14 cellular contexts compared by ENCODE assay signal in the genomic region with DNA sequence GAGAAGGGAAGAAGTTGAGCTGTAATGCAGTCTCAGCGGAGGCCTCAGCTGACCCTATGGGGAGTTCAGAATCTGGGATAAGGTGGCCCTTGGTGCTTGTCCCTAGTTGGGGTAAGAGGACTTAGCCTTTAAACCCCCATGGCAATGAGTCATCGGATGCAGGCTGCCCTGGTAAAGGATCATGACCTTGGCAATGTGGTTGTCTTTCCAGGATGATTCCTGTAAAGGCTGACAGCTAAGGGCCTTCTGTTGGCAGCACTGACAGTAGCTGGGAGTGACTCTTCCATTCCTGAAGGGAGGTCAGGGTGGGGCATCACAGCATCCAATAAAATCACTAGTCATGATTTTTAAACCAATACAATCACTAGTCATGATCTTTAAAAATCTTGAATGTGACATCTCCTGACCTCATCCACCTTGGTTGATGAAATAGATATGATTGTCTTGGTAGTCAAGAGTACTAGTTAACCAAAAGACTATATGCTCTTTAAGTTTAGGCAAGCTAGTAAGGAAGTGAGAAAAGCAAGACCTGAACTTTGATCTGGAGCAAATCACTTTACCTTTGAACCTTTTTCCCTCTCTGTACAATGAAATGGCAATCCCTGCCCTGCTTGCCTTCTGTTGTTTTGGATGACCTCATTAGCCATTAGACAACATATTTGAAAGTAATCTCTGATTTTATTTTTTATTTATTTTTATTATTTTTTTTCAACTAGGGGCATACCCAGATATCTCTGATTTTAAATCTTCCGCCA.
DNase-seq lines count a peak whose midpoint lies in the region; ATAC-seq, FAIRE-seq and TF ChIP-seq lines count a peak whose summit lies in the region.
"Had no signal": no experiment of that assay in that cellular context is flagged by ENCODE, and none has a peak within 500 bp of the region (broad histone marks: within the 10 kb centered on the region; RNA-seq: fewer than 3 reads in every experiment).

No MANE protein-coding gene starts in this region.

- H3K9me3 ChIP-seq in colonic mucosa (no peaks in the 10 kb centered on the region), HepG2 (ENCODE audit: low read length) (no peaks in the 10 kb centered on the region), neuronal stem cell (replicated peaks in 1 of 2; ENCODE audit: control insufficient read depth in 2 of 2, insufficient read depth in 1 of 2, low read depth in 1 of 2, low read length in 2 of 2) (no peaks in the 10 kb centered on the region)

- no peak overlapping the region for H2BK120ac ChIP-seq in neuronal stem cell (ENCODE audit: low read depth, low read length)

- H2AFZ ChIP-seq in HepG2 (ENCODE audit: low read length) (no peak overlapping the region), neuronal stem cell (ENCODE audit: low read length) (no peak overlapping the region)

- CTCF ChIA-PET in HepG2 (lab: Yijun Ruan, JAX; ENCODE audit: low intra/inter-chr PET ratio, low total read pairs) = no interaction called here

- no peaks in the 10 kb centered on the region for H3K79me1 ChIP-seq in neuronal stem cell (ENCODE audit: low read depth, low read length)

- H3K4ac ChIP-seq in neuronal stem cell (ENCODE audit: low read length) = no peak overlapping the region

- no peak overlapping the region for H2BK12ac ChIP-seq in neuronal stem cell (ENCODE audit: low read length)

- ATAC-seq in HepG2 (no peak; the same call in 2 of the 3 replicates), GM18873 (IDR thresholded peaks at IDR 0.05; ENCODE audit: low FRiP score, unreplicated experiment) (no peak)
- ATAC-seq: HCT116 had no signal

- no peak overlapping the region for H3K18ac ChIP-seq in neuronal stem cell (ENCODE audit: low read length)

- H3K23ac ChIP-seq in neuronal stem cell (ENCODE audit: low read depth, low read length, poor library complexity) = no peak overlapping the region

- TF ChIP-seq EP300 in HepG2 (IDR thresholded peaks at IDR 0.05; ENCODE audit: low read depth in 2 of 2, low read length in 2 of 2) = no peak
- TF ChIP-seq EP300 in HepG2 (CRISPR knock-in tag; IDR thresholded peaks at IDR 0.05; ENCODE audit: borderline replicate concordance) = no peak

- DNase-seq in RPMI7951 (ENCODE audit: low read depth) = peak; percentile 4
- DNase-seq in colonic mucosa = peak; percentile 20
- peak; percentile 9 for DNase-seq in HepG2 (ENCODE audit: low spot score)
- no peak for DNase-seq in neuronal stem cell (ENCODE audit: low spot score)
- no peak for DNase-seq in NCI-H446 (lab: John Stamatoyannopoulos, UW)
- no peak for DNase-seq in RKO (ENCODE audit: low spot score)
- DNase-seq in H4 (ENCODE audit: low spot score) = no peak
- DNase-seq: C1 segment of cervical spinal cord; CD4-positive, alpha-beta T cell; GF-D8 had no signal

- H3K27ac ChIP-seq in colonic mucosa (no peak overlapping the region), HepG2 (ENCODE audit: extremely low read length, insufficient read depth, low read length) (no peak overlapping the region), neuronal stem cell (replicated peaks; ENCODE audit: low read length) (no peak overlapping the region)

- no peak overlapping the region for H3K4me3 ChIP-seq in colonic mucosa
- no peak overlapping the region for H3K4me3 ChIP-seq in HepG2 (replicated peaks in 1 of 3; ENCODE audit: insufficient read depth in 1 of 3, low read depth in 2 of 3, low read length in 3 of 3)
- no peak overlapping the region for H3K4me3 ChIP-seq in neuronal stem cell (ENCODE audit: low read length in 2 of 2)

- H3K4me2 ChIP-seq in HepG2 (ENCODE audit: low read depth, low read length) (no peak overlapping the region), neuronal stem cell (ENCODE audit: insufficient read depth, low read length, poor library complexity, severe bottlenecking) (no peak overlapping the region)

- no peak for TF ChIP-seq POLR2A in HepG2 (IDR thresholded peaks at IDR 0.05; ENCODE audit: insufficient read depth in 1 of 2, low read depth in 2 of 2, low read length in 2 of 2)

- H3K36me3 ChIP-seq in colonic mucosa (no peaks in the 10 kb centered on the region), HepG2 (replicated peaks in 1 of 2; ENCODE audit: control insufficient read depth in 1 of 2, insufficient read depth in 2 of 2, low read length in 2 of 2) (no peaks in the 10 kb centered on the region), neuronal stem cell (replicated peaks in 1 of 2; ENCODE audit: control insufficient read depth in 2 of 2, insufficient read depth in 2 of 2, low read length in 2 of 2) (no peaks in the 10 kb centered on the region)

- H4K91ac ChIP-seq in neuronal stem cell (ENCODE audit: low read depth, low read length, poor library complexity) = no peak overlapping the region

- POLR2A ChIA-PET in HepG2 (lab: Yijun Ruan, JAX) = no interaction called here

- no peaks in the 10 kb centered on the region for H3K27me3 ChIP-seq in colonic mucosa
- no peaks in the 10 kb centered on the region for H3K27me3 ChIP-seq in HepG2 (ENCODE audit: control insufficient read depth in 1 of 2, insufficient read depth in 2 of 2, low read length in 2 of 2)
- peaks cover 0 to 6% (median 2%) of the 10 kb centered on the region in 3 experiments for H3K27me3 ChIP-seq in neuronal stem cell (ENCODE audit: control insufficient read depth in 3 of 3, insufficient read depth in 3 of 3, low read depth in 1 of 3, low read length in 3 of 3)

- no TSS peak for BruUV-seq in HepG2 (replicated peaks; lab: Mats Ljungman, UMichigan)

- H4K20me1 ChIP-seq in HepG2 (ENCODE audit: insufficient read depth, low read length) = no peaks in the 10 kb centered on the region

- H2AK5ac ChIP-seq in neuronal stem cell (ENCODE audit: low read depth, low read length) = no peak overlapping the region

- 88% methylated on average over 2 of the region's 3 CpGs for WGBS in HepG2 (ENCODE audit: low lambda C conversion rate)
- no CpG with 5 or more reads among the region's 3 CpGs for WGBS in neuronal stem cell (ENCODE audit: extremely low coverage in 2 of 2, insufficient read length in 2 of 2, insufficient replicate concordance in 1 of 2), 2 donors

- TF ChIP-seq CTCF in colonic mucosa (IDR thresholded peaks at IDR 0.05) = no peak
- TF ChIP-seq CTCF in HepG2 (CRISPR knock-in tag; IDR thresholded peaks at IDR 0.05) = no peak

- H3K79me2 ChIP-seq in HepG2 (ENCODE audit: insufficient read depth, low read length) = no peaks in the 10 kb centered on the region

- intact Hi-C loops in colonic mucosa (cut with DNase I) = no loop called here
- intact Hi-C loops in HepG2 (cut with micrococcal nuclease; ENCODE audit: unreplicated experiment) = no loop called here

- no peak overlapping the region for H3K9ac ChIP-seq in colonic mucosa (ENCODE audit: low read depth in 2 of 2, low read length in 2 of 2)
- H3K9ac ChIP-seq in HepG2 (ENCODE audit: insufficient read depth, low read depth, low read length) = no peak overlapping the region
- no peak overlapping the region for H3K9ac ChIP-seq in neuronal stem cell (ENCODE audit: low read depth, low read length, poor library complexity)

- TF ChIP-seq RAD21 in HepG2 (CRISPR knock-in tag; IDR thresholded peaks at IDR 0.05) = no peak

- H2BK5ac ChIP-seq in neuronal stem cell (ENCODE audit: low read length) = no peak overlapping the region

- H2BK15ac ChIP-seq in neuronal stem cell (ENCODE audit: low read length) = no peak overlapping the region

- no peak for FAIRE-seq in HepG2 (lab: Jason Lieb, UNC)
- FAIRE-seq: A204.1, H54 had no signal

- H3K14ac ChIP-seq in neuronal stem cell (ENCODE audit: low read length) = peak overlapping the region; percentile 17

- no peaks in the 10 kb centered on the region for H3K4me1 ChIP-seq in colonic mucosa
- H3K4me1 ChIP-seq in HepG2 (ENCODE audit: insufficient read depth, low read length) = peaks cover 9% of the 10 kb centered on the region
- no peaks in the 10 kb centered on the region for H3K4me1 ChIP-seq in neuronal stem cell (ENCODE audit: control insufficient read depth in 2 of 2, insufficient read depth in 1 of 2, low read depth in 1 of 2, low read length in 2 of 2)

- in situ Hi-C loops in HepG2 (cut with HindIII; ENCODE audit: extremely low pct_ligation_motif_present, low pct_unique_long_range_greater_than_20kb) = no loop called here

- no peak overlapping the region for H4K8ac ChIP-seq in neuronal stem cell (ENCODE audit: low read depth, low read length)

TF ChIP-seq in HepG2, 621 proteins besides CTCF, POLR2A, EP300 and RAD21:
- TF ChIP-seq TBL1XR1 (IDR thresholded peaks at IDR 0.05; ENCODE audit: borderline replicate concordance, low read length, partially characterized antibody) (peak; percentile 45), HNF4A (CRISPR knock-in tag; IDR thresholded peaks at IDR 0.05) (peak; percentile 43), BCL6 (CRISPR knock-in tag; IDR thresholded peaks at IDR 0.05) (peak; percentile 38), ETS1 (CRISPR knock-in tag; IDR thresholded peaks at IDR 0.05) (no peak), KLF13 (CRISPR knock-in tag; IDR thresholded peaks at IDR 0.05) (no peak), PTBP1 (IDR thresholded peaks at IDR 0.05; ENCODE audit: low read depth, low read length, poor library complexity, severe bottlenecking) (no peak), SKI (IDR thresholded peaks at IDR 0.05; ENCODE audit: partially characterized antibody) (peak; percentile 26), FOSL2 (CRISPR knock-in tag; IDR thresholded peaks at IDR 0.05) (peak; percentile 86), RARA (CRISPR knock-in tag; IDR thresholded peaks at IDR 0.05) (peak; percentile 71)

Comparison
In these comparisons a context has a peak if more than half of its experiments do, and no peak if none do; other contexts are left out.
1. DNase-seq: peak in RPMI7951 (single experiment), colonic mucosa (single experiment) and HepG2 (single experiment); none in neuronal stem cell (single experiment), NCI-H446 (0 of 2), RKO (single experiment) and H4 (single experiment).